1 cellular context compared by ENCODE assay signal in genomic region chr16:3654249-3654991, GRCh38.
A peak's percentile ranks its signal among the peaks of the same experiment; 100 is the strongest.
TF ChIP-seq lines count a peak whose summit lies in the region.

Gene DNASE1, plus strand, starts transcription at chr16:3654691. Its CDS starts 683 bp downstream, at chr16:3655374.

TF ChIP-seq in HepG2, 621 proteins besides CTCF, POLR2A, EP300 and RAD21 (continued from another document and continues in another):
- peak; percentile 59 for TF ChIP-seq ARID5B (CRISPR knock-in tag; IDR thresholded peaks at IDR 0.05)
- TF ChIP-seq GTF3A (CRISPR knock-in tag; conservative IDR thresholded peaks at IDR 0.05): no peak
- peak; percentile 45 for TF ChIP-seq ZNF574 (CRISPR knock-in tag; IDR thresholded peaks at IDR 0.05)
- no peak for TF ChIP-seq KLF6 (CRISPR knock-in tag; IDR thresholded peaks at IDR 0.05)
- TF ChIP-seq TBP (CRISPR knock-in tag; IDR thresholded peaks at IDR 0.05): no peak
- no peak for TF ChIP-seq GATA4 (IDR thresholded peaks at IDR 0.05; ENCODE audit: borderline replicate concordance, low read depth)
- TF ChIP-seq DBP (CRISPR knock-in tag; IDR thresholded peaks at IDR 0.05; ENCODE audit: not compliant biosample characterization): no peak
- no peak for TF ChIP-seq E2F2 (CRISPR knock-in tag; IDR thresholded peaks at IDR 0.05; ENCODE audit: borderline replicate concordance)
- TF ChIP-seq ZNF569 (CRISPR knock-in tag; IDR thresholded peaks at IDR 0.05; ENCODE audit: borderline replicate concordance): no peak
- TF ChIP-seq HHEX (CRISPR knock-in tag; IDR thresholded peaks at IDR 0.05): no peak
- no peak for TF ChIP-seq TCF7L2 (IDR thresholded peaks at IDR 0.05; ENCODE audit: low read depth, low read length)
- no peak; the same call in 1 of the 2 replicates for TF ChIP-seq ZNF263 (CRISPR knock-in tag; IDR thresholded peaks at IDR 0.05)
- TF ChIP-seq SKI (IDR thresholded peaks at IDR 0.05; ENCODE audit: partially characterized antibody): peak; percentile 65
- no peak for TF ChIP-seq ZMAT3 (CRISPR knock-in tag; conservative IDR thresholded peaks at IDR 0.05)
- no peak for TF ChIP-seq EHMT2 (IDR thresholded peaks at IDR 0.05; ENCODE audit: borderline replicate concordance, low read depth, low read length)
- TF ChIP-seq ZNF768 (CRISPR knock-in tag; IDR thresholded peaks at IDR 0.05): peak; percentile 35; the same call in 1 of the 2 replicates
- TF ChIP-seq MLX (CRISPR knock-in tag; IDR thresholded peaks at IDR 0.05): peak; percentile 19; the same call in 1 of the 2 replicates
- 0 out of 2 replicates have a peak, but pooled peaks have one; percentile 55 for TF ChIP-seq CBX5 (CRISPR knock-in tag; IDR thresholded peaks at IDR 0.05; ENCODE audit: borderline replicate concordance)
- no peak for TF ChIP-seq PREB (CRISPR knock-in tag; IDR thresholded peaks at IDR 0.05)
- TF ChIP-seq AGO1 (IDR thresholded peaks at IDR 0.05; ENCODE audit: low read depth, low read length, poor library complexity, severe bottlenecking): no peak
- no peak for TF ChIP-seq ZNF260 (CRISPR knock-in tag; IDR thresholded peaks at IDR 0.05; ENCODE audit: borderline replicate concordance, low read depth)
- no peak for TF ChIP-seq ZNF468 (CRISPR knock-in tag; IDR thresholded peaks at IDR 0.05)
- 0 out of 2 replicates have a peak, but pooled peaks have one; percentile 32 for TF ChIP-seq DPF2 (CRISPR knock-in tag; IDR thresholded peaks at IDR 0.05; ENCODE audit: borderline replicate concordance, low read depth)
- TF ChIP-seq ZSCAN22 (CRISPR knock-in tag; IDR thresholded peaks at IDR 0.05): no peak
- no peak for TF ChIP-seq ZNF274 (CRISPR knock-in tag; IDR thresholded peaks at IDR 0.05)
- 0 out of 2 replicates have a peak, but pooled peaks have one; percentile 31 for TF ChIP-seq ZNF772 (CRISPR knock-in tag; IDR thresholded peaks at IDR 0.05)
- no peak for TF ChIP-seq SRSF1 (optimal IDR thresholded peaks at IDR 0.05; ENCODE audit: low read depth, low read length)
- no peak for TF ChIP-seq PRPF4 (IDR thresholded peaks at IDR 0.05; ENCODE audit: low read depth, low read length, poor library complexity, severe bottlenecking)
- TF ChIP-seq PRDM15 (CRISPR knock-in tag; IDR thresholded peaks at IDR 0.05): no peak
- TF ChIP-seq HNF4G (IDR thresholded peaks at IDR 0.05; ENCODE audit: borderline replicate concordance, low read depth, low read length): peak; percentile 49; the same call in 1 of the 2 replicates
- no peak for TF ChIP-seq HNF4G (CRISPR knock-in tag; IDR thresholded peaks at IDR 0.05; ENCODE audit: borderline replicate concordance, low read depth)
- no peak for TF ChIP-seq ZHX2 (IDR thresholded peaks at IDR 0.05; ENCODE audit: low read depth)
- no peak for TF ChIP-seq ZHX2 (CRISPR knock-in tag; IDR thresholded peaks at IDR 0.05; ENCODE audit: borderline replicate concordance)
- no peak for TF ChIP-seq MXD3 (CRISPR knock-in tag; IDR thresholded peaks at IDR 0.05)
- no peak for TF ChIP-seq HOXA9 (CRISPR knock-in tag; IDR thresholded peaks at IDR 0.05; ENCODE audit: borderline replicate concordance)
- no peak for TF ChIP-seq TBX3 (IDR thresholded peaks at IDR 0.05; ENCODE audit: borderline replicate concordance)
- no peak for TF ChIP-seq IKZF1 (IDR thresholded peaks at IDR 0.05)
- no peak for TF ChIP-seq STAT5B (CRISPR knock-in tag; IDR thresholded peaks at IDR 0.05)
- no peak for TF ChIP-seq HNRNPUL1 (IDR thresholded peaks at IDR 0.05; ENCODE audit: low read depth, low read length)
- no peak for TF ChIP-seq ETV6 (CRISPR knock-in tag; conservative IDR thresholded peaks at IDR 0.05)
- no peak for TF ChIP-seq MTA3 (CRISPR knock-in tag; IDR thresholded peaks at IDR 0.05)
- TF ChIP-seq MTF2 (CRISPR knock-in tag; IDR thresholded peaks at IDR 0.05; ENCODE audit: borderline replicate concordance): no peak
